In genomic region chr7:18538554-18539250, GRCh38 we compare ENCODE assay signal across 10 cellular contexts.
DNase-seq lines count a peak whose midpoint lies in the region; ATAC-seq lines count a peak whose summit lies in the region.
"Had no signal": no experiment of that assay in that cellular context is flagged by ENCODE, and none has a peak within 500 bp of the region (broad histone marks: within the 10 kb centered on the region; RNA-seq: fewer than 3 reads in every experiment).

No MANE protein-coding gene starts in this region.

- no peak overlapping the region for H3K4me3 Mint-ChIP-seq in activated naive CD8-positive, alpha-beta T cell treated with anti-CD3 and anti-CD28 coated beads, Interleukin-2, amount 50 U/mL, for 24 hours

- ATAC-seq in GM18867 (IDR thresholded peaks at IDR 0.05; ENCODE audit: unreplicated experiment), result peak; percentile 72
- peak; percentile 71 for ATAC-seq in GM21423 (IDR thresholded peaks at IDR 0.05; ENCODE audit: unreplicated experiment)
- ATAC-seq in HG03095 (IDR thresholded peaks at IDR 0.05; ENCODE audit: unreplicated experiment), result peak; percentile 76
- peak; percentile 82 for ATAC-seq in activated naive CD8-positive, alpha-beta T cell treated with anti-CD3 and anti-CD28 coated beads, Interleukin-2, amount 50 U/mL, for 24 hours
- ATAC-seq: esophagus mucosa had no signal

- H3K27me3 Mint-ChIP-seq in activated naive CD8-positive, alpha-beta T cell treated with anti-CD3 and anti-CD28 coated beads, Interleukin-2, amount 50 U/mL, for 24 hours, result no peaks in the 10 kb centered on the region

- H3K4me1 Mint-ChIP-seq in activated naive CD8-positive, alpha-beta T cell treated with anti-CD3 and anti-CD28 coated beads, Interleukin-2, amount 50 U/mL, for 24 hours, result peaks cover 32% of the 10 kb centered on the region

- no peaks in the 10 kb centered on the region for H3K9me3 Mint-ChIP-seq in activated naive CD8-positive, alpha-beta T cell treated with anti-CD3 and anti-CD28 coated beads, Interleukin-2, amount 50 U/mL, for 24 hours

- DNase-seq in activated naive CD8-positive, alpha-beta T cell treated with anti-CD3 and anti-CD28 coated beads, Interleukin-2, amount 50 U/mL, for 24 hours, result no peak
- DNase-seq in stimulated activated naive CD4-positive, alpha-beta T cell (lab: John Stamatoyannopoulos, UW), result no peak
- DNase-seq in NCI-H524 treated with DMSO at 0.1 percent for 48 hours (lab: John Stamatoyannopoulos, UW), result no peak
- no peak for DNase-seq in stimulated activated CD4-positive, alpha-beta T cell treated with anti-CD3 and anti-CD28 coated beads, Interleukin-2, amount 100 ng/mL, for 24 hours
- DNase-seq: activated CD4-positive, alpha-beta T cell treated with anti-CD3 and anti-CD28 coated beads, Interleukin-2, amount 50 U/mL, for 4 hours; DND-41 had no signal

- no peaks in the 10 kb centered on the region for H3K36me3 Mint-ChIP-seq in activated naive CD8-positive, alpha-beta T cell treated with anti-CD3 and anti-CD28 coated beads, Interleukin-2, amount 50 U/mL, for 24 hours (ENCODE audit: low read depth)

- H3K27ac Mint-ChIP-seq in activated naive CD8-positive, alpha-beta T cell treated with anti-CD3 and anti-CD28 coated beads, Interleukin-2, amount 50 U/mL, for 24 hours, result peak overlapping the region; percentile 88
